Comparison of ENCODE assay signal across 20 cellular contexts in the genomic region with DNA sequence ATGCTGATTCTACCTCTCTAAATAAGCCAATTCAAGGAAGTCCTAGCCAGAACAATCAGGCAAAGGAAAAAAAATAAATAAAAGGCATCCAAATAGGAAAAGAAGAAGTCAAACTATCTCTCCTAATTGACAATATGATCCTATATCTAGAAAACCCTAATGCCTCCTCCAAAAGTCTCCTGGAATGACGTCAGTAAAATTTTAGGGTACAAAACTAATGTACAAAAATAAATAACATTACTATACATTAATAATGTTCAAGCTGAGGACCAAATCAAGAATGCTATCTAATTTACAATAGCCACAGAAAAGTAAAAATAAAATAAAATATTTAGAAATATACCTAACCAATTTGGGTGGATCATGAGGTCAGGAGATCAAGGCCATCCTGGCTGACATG. TPM values are rescaled to one million over a fixed set of nuclear protein-coding genes. Genes with fewer than 3 reads are reported as not detected.
"Had no signal": no experiment of that assay in that cellular context is flagged by ENCODE, and none has a peak within 500 bp of the region (broad histone marks: within the 10 kb centered on the region; RNA-seq: fewer than 3 reads in every experiment).

No MANE protein-coding gene starts in this region.

- H3K36me3 ChIP-seq: MG63, Peyer's patch, SJCRH30 had no signal

- H3K27ac ChIP-seq: HL-60, Peyer's patch had no signal

- H3K4me1 ChIP-seq: Peyer's patch, SJCRH30 had no signal

- ATAC-seq: Right ventricle myocardium inferior, SK-N-SH treated with all-trans-retinoic acid at 6 μM for 48 hours had no signal

- H3K4me3 ChIP-seq: MG63, Peyer's patch, SJCRH30 had no signal

- H3K9me3 ChIP-seq: MG63, Peyer's patch had no signal

- DNase-seq: Karpas-422, KG1, NCI-H1092 treated with DMSO at 0.1 percent for 48 hours, NCI-H1436, NCI-H187, NCI-H2029, NCI-H2081 treated with DMSO at 0.1 percent for 48 hours, NCI-H2171, NCI-H446, NCI-H510A, NCI-H524 treated with DMSO at 0.1 percent for 48 hours, NCI-H774, SHP77 treated with DMSO at 0.1 percent for 48 hours had no signal

- H3K27me3 ChIP-seq: MG63, Peyer's patch, SJCRH30 had no signal

RNA-seq across cellular contexts. Expression of a gene that starts 33.8 kb away (rescaled TPM):
- total RNA-seq: RPMI7951, SJCRH30 had no signal
